In genomic region chr1:44485229-44485932, GRCh38 we compare ENCODE assay signal across 9 cellular contexts.
DNase-seq lines count a peak whose midpoint lies in the region; ATAC-seq and TF ChIP-seq lines count a peak whose summit lies in the region.
"Had no signal": no experiment of that assay in that cellular context is flagged by ENCODE, and none has a peak within 500 bp of the region (broad histone marks: within the 10 kb centered on the region; RNA-seq: fewer than 3 reads in every experiment).

No MANE protein-coding gene starts in this region.

- H3K4me1 ChIP-seq in colonic mucosa = no peaks in the 10 kb centered on the region

- H3K4me1 Mint-ChIP-seq in activated naive CD4-positive, alpha-beta T cell treated with anti-CD3 and anti-CD28 coated beads, Interleukin-2, amount 10 ng/mL, durations not matched to agents 7 days and 5 days = no peaks in the 10 kb centered on the region

- no peak overlapping the region for H3K9ac ChIP-seq in colonic mucosa (ENCODE audit: low read depth in 2 of 2, low read length in 2 of 2)

- peaks cover 52% of the 10 kb centered on the region for H3K27me3 Mint-ChIP-seq in activated naive CD4-positive, alpha-beta T cell treated with anti-CD3 and anti-CD28 coated beads, Interleukin-2, amount 10 ng/mL, durations not matched to agents 7 days and 5 days

- TF ChIP-seq CTCF in omental fat pad (IDR thresholded peaks at IDR 0.05) (no peak), colonic mucosa (IDR thresholded peaks at IDR 0.05) (no peak)

- ATAC-seq in omental fat pad (ENCODE audit: low FRiP score) (peak; percentile 66), HG03196 (IDR thresholded peaks at IDR 0.05; ENCODE audit: unreplicated experiment) (no peak), HG03432 (IDR thresholded peaks at IDR 0.05; ENCODE audit: unreplicated experiment) (no peak)

- H3K4me3 ChIP-seq in colonic mucosa = no peak overlapping the region
- H3K4me3 ChIP-seq: adrenal gland had no signal

- H3K36me3 Mint-ChIP-seq in activated naive CD4-positive, alpha-beta T cell treated with anti-CD3 and anti-CD28 coated beads, Interleukin-2, amount 10 ng/mL, durations not matched to agents 7 days and 5 days = no peaks in the 10 kb centered on the region

- H3K4me3 Mint-ChIP-seq in activated naive CD4-positive, alpha-beta T cell treated with anti-CD3 and anti-CD28 coated beads, Interleukin-2, amount 10 ng/mL, durations not matched to agents 7 days and 5 days = no peak overlapping the region

- intact Hi-C loops in colonic mucosa (cut with DNase I) = no loop called here

- H3K9me3 ChIP-seq in colonic mucosa = no peaks in the 10 kb centered on the region
- H3K9me3 ChIP-seq: adrenal gland had no signal

- CTCF ChIA-PET in activated naive CD4-positive, alpha-beta T cell treated with anti-CD3 and anti-CD28 coated beads, Interleukin-2, amount 10 ng/mL, durations not matched to agents 7 days and 5 days (lab: Charles Lee) = no interaction called here

- H3K36me3 ChIP-seq in colonic mucosa = no peaks in the 10 kb centered on the region
- H3K36me3 ChIP-seq: adrenal gland had no signal

- no peaks in the 10 kb centered on the region for H3K27me3 ChIP-seq in colonic mucosa

- no peaks in the 10 kb centered on the region for H3K9me3 Mint-ChIP-seq in activated naive CD4-positive, alpha-beta T cell treated with anti-CD3 and anti-CD28 coated beads, Interleukin-2, amount 10 ng/mL, durations not matched to agents 7 days and 5 days

- DNase-seq in GM03348 (ENCODE audit: low spot score) (peak; percentile 70), NCI-H226 (peak; percentile 82), omental fat pad (ENCODE audit: low spot score) (no peak), colonic mucosa (no peak)
- no peak for DNase-seq in activated naive CD4-positive, alpha-beta T cell treated with anti-CD3 and anti-CD28 coated beads, Interleukin-2, amount 10 ng/mL, durations not matched to agents 7 days and 5 days

- peak overlapping the region; percentile 44 for H3K27ac ChIP-seq in cingulate gyrus (ENCODE audit: low read depth, low read length)
- H3K27ac ChIP-seq in colonic mucosa = no peak overlapping the region

- no peak overlapping the region for H3K27ac Mint-ChIP-seq in activated naive CD4-positive, alpha-beta T cell treated with anti-CD3 and anti-CD28 coated beads, Interleukin-2, amount 10 ng/mL, durations not matched to agents 7 days and 5 days

Comparison
In these comparisons a context has a peak if more than half of its experiments do, and no peak if none do; other contexts are left out.
1. DNase-seq: peak in GM03348 (single experiment) and NCI-H226 (single experiment); none in omental fat pad (single experiment), colonic mucosa (single experiment) and activated naive CD4-positive, alpha-beta T cell treated with anti-CD3 and anti-CD28 coated beads, Interleukin-2, amount 10 ng/mL, durations not matched to agents 7 days and 5 days (single experiment).